13 cellular contexts compared by ENCODE assay signal in genomic region chr17:55693244-55694216, GRCh38.
DNase-seq lines count a peak whose midpoint lies in the region; ATAC-seq and TF ChIP-seq lines count a peak whose summit lies in the region.
"Had no signal": no experiment of that assay in that cellular context is flagged by ENCODE, and none has a peak within 500 bp of the region (broad histone marks: within the 10 kb centered on the region; RNA-seq: fewer than 3 reads in every experiment).

No MANE protein-coding gene starts in this region.

- no peaks in the 10 kb centered on the region for H3K36me3 ChIP-seq in neutrophil

- no peaks in the 10 kb centered on the region for H3K9me3 ChIP-seq in neutrophil

- H3K4me1 ChIP-seq in neutrophil (ENCODE audit: control insufficient read depth in 1 of 2, insufficient read depth in 1 of 2, low read depth in 1 of 2, low read length in 1 of 2) = peaks cover 36 to 40% of the 10 kb centered on the region in 2 experiments

- H3K27ac ChIP-seq in neutrophil = peak overlapping the region; percentile 50

- H3K4me3 ChIP-seq in AG10803 (ENCODE audit: low read length) = no peak overlapping the region
- no peak overlapping the region for H3K4me3 ChIP-seq in neutrophil (ENCODE audit: low read depth in 1 of 2, low read length in 1 of 2)

- DNase-seq in AG10803 (ENCODE audit: low read depth) (peak; percentile 34), MV-4-11 (lab: John Stamatoyannopoulos, UW) (peak; percentile 62), fibroblast of the conjunctiva (ENCODE audit: low read depth) (peak; percentile 59), GDM1 (lab: John Stamatoyannopoulos, UW) (no peak), SKM-1 (lab: John Stamatoyannopoulos, UW; ENCODE audit: unreplicated experiment) (no peak)
- DNase-seq: activated CD4-positive, alpha-beta T cell treated with anti-CD3 and anti-CD28 coated beads, Interleukin-2, amount 10 ng/mL, durations not matched to agents 24 days and 14 days; activated naive CD4-positive, alpha-beta T cell treated with anti-CD3 and anti-CD28 coated beads for 36 hours; CD4-positive, CD25-positive, alpha-beta regulatory T cell; natural killer cell; NCI-H774 had no signal

- H3K27me3 ChIP-seq in neutrophil = no peaks in the 10 kb centered on the region

- TF ChIP-seq CTCF in AG10803 (conservative IDR thresholded peaks at IDR 0.05; ENCODE audit: low read length) (no peak), neutrophil (IDR thresholded peaks at IDR 0.05) (no peak)

- ATAC-seq in GM21526 (IDR thresholded peaks at IDR 0.05; ENCODE audit: low FRiP score, unreplicated experiment) = no peak
- no peak for ATAC-seq in GM21515 (IDR thresholded peaks at IDR 0.05; ENCODE audit: unreplicated experiment)
- ATAC-seq: natural killer cell had no signal

Comparison
In these comparisons a context has a peak if more than half of its experiments do, and no peak if none do; other contexts are left out.
1. DNase-seq: peak in AG10803 (single experiment), MV-4-11 (single experiment) and fibroblast of the conjunctiva (single experiment); none in GDM1 (single experiment) and SKM-1 (single experiment).